ENCODE assay signal across 1 cellular context in the genomic region with DNA sequence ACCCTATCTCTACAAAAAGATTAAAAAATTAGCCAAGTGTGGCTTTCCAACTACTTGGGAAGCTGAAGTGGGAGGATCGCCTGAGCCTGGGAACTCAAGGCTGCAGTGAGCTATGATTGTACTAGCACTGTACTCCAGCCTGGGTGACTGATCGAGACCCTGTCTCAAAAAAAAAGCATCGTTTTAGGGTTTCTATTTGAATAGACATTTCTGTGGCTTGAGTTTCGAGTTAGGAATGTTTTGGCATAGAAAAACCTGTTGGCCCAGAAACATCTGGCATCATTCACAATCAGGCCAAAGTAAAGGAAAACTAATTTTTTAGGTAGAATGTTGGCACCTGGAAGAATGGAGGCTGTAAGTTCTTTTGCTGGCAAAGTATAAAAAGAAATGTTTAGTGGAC.
TF ChIP-seq lines count a peak whose summit lies in the region.

No MANE protein-coding gene starts in this region.

TF ChIP-seq in SK-N-SH, 30 proteins besides CTCF, POLR2A, EP300 and RAD21:
- TF ChIP-seq TCF12 (IDR thresholded peaks at IDR 0.05) (0 out of 2 replicates have a peak, but pooled peaks have one; percentile 9), ZBTB33 (IDR thresholded peaks at IDR 0.05; ENCODE audit: borderline replicate concordance, low read depth) (no peak)
